ENCODE assay signal across 23 cellular contexts in genomic region chr5:6544561-6544935, GRCh38.
DNase-seq lines count a peak whose midpoint lies in the region; ATAC-seq and TF ChIP-seq lines count a peak whose summit lies in the region.
"Had no signal": no experiment of that assay in that cellular context is flagged by ENCODE, and none has a peak within 500 bp of the region (broad histone marks: within the 10 kb centered on the region; RNA-seq: fewer than 3 reads in every experiment).

No MANE protein-coding gene starts in this region.

- peaks cover 38 to 61% of the 10 kb centered on the region in 2 donors for H3K4me1 ChIP-seq in gastrocnemius medialis
- no peaks in the 10 kb centered on the region for H3K4me1 ChIP-seq in osteoblast (ENCODE audit: insufficient read depth, low read length)
- H3K4me1 ChIP-seq: BLaER1 treated with 17β-estradiol and CSF1 and Interleukin-3, amounts not matched to agents 10 nM and 100 nM; Caco-2 had no signal

- no peaks in the 10 kb centered on the region for H3K27me3 Mint-ChIP-seq in activated B cell treated with CpG ODN at 0.5 μM for 24 hours

- POLR2A ChIA-PET in activated B cell treated with CpG ODN at 0.5 μM for 24 hours (lab: Charles Lee): no interaction called here

- in situ Hi-C loops in gastrocnemius medialis (cut with MboI; ENCODE audit: low sequenced_read_pairs in 4 of 4): loop anchor here in 1 of 4 donors (10.0 kb wide), 1 partner anchor 90 kb away; no protein-coding TSS in a partner anchor

- H3K36me3 ChIP-seq in gastrocnemius medialis (no peaks in the 10 kb centered on the region), osteoblast (ENCODE audit: insufficient read depth, low read length) (no peaks in the 10 kb centered on the region)
- H3K36me3 ChIP-seq: BLaER1 treated with 17β-estradiol and CSF1 and Interleukin-3, amounts not matched to agents 10 nM and 100 nM had no signal

- DNase-seq in GM04503 (ENCODE audit: low read depth) (peak; percentile 4), activated B cell treated with CpG ODN at 0.5 μM for 24 hours (no peak), islet precursor cell (peak; percentile 12), gastrocnemius medialis (no peak), posterior cingulate gyrus (no peak), osteoblast (ENCODE audit: insufficient read length, low spot score, missing footprints) (no peak), NCI-H187 (lab: John Stamatoyannopoulos, UW) (no peak)
- DNase-seq: Caco-2; CD4-positive, alpha-beta memory T cell; DMS 273 treated with DMSO at 0.1 percent for 48 hours; DMS79 treated with DMSO at 0.1 percent for 48 hours; GOT3; HCEC 1CT; KBM-7; MM.1S; NCI-H1092; NCI-H1436; NCI-H1930; NCI-H2227 treated with DMSO at 0.1 percent for 48 hours; NCI-H510A; SIG-M5 had no signal

- TF ChIP-seq POLR2A in gastrocnemius medialis (IDR thresholded peaks at IDR 0.05): no peak

- H3K27me3 ChIP-seq in gastrocnemius medialis: no peaks in the 10 kb centered on the region
- no peaks in the 10 kb centered on the region for H3K27me3 ChIP-seq in osteoblast (ENCODE audit: insufficient read depth, low read length)
- H3K27me3 ChIP-seq: BLaER1 treated with 17β-estradiol and CSF1 and Interleukin-3, amounts not matched to agents 10 nM and 100 nM had no signal

- no peaks in the 10 kb centered on the region for H3K36me3 Mint-ChIP-seq in activated B cell treated with CpG ODN at 0.5 μM for 24 hours (ENCODE audit: low read depth)
- H3K36me3 Mint-ChIP-seq: CD4-positive, alpha-beta memory T cell had no signal

- H3K4me3 Mint-ChIP-seq in activated B cell treated with CpG ODN at 0.5 μM for 24 hours: no peak overlapping the region
- H3K4me3 Mint-ChIP-seq: CD4-positive, alpha-beta memory T cell had no signal

- H3K79me2 ChIP-seq in osteoblast (ENCODE audit: insufficient read depth, low read length): no peaks in the 10 kb centered on the region

- ATAC-seq in activated B cell treated with CpG ODN at 0.5 μM for 24 hours (ENCODE audit: low read depth): no peak
- ATAC-seq in gastrocnemius medialis: no peak
- ATAC-seq: Panc1 had no signal

- TF ChIP-seq CTCF in activated B cell treated with CpG ODN at 0.5 μM for 24 hours (IDR thresholded peaks at IDR 0.05) (no peak), gastrocnemius medialis (IDR thresholded peaks at IDR 0.05 in 4 of 5, conservative IDR thresholded peaks at IDR 0.05 in 1 of 5) (no peak), osteoblast (IDR thresholded peaks at IDR 0.05; ENCODE audit: extremely low read depth, low read depth, low read length) (no peak)

- CTCF ChIA-PET in activated B cell treated with CpG ODN at 0.5 μM for 24 hours (lab: Charles Lee): no interaction called here

- no peak overlapping the region for H3K4me3 ChIP-seq in gastrocnemius medialis
- H3K4me3 ChIP-seq in osteoblast (ENCODE audit: insufficient read depth, low read length): no peak overlapping the region
- H3K4me3 ChIP-seq: BLaER1 treated with 17β-estradiol and CSF1 and Interleukin-3, amounts not matched to agents 10 nM and 100 nM had no signal

- no peaks in the 10 kb centered on the region for H3K9me3 ChIP-seq in gastrocnemius medialis
- no peaks in the 10 kb centered on the region for H3K9me3 ChIP-seq in osteoblast (ENCODE audit: low read depth, low read length)
- H3K9me3 ChIP-seq: BLaER1 treated with 17β-estradiol and CSF1 and Interleukin-3, amounts not matched to agents 10 nM and 100 nM; Caco-2 had no signal

- H3K4me2 ChIP-seq in osteoblast (ENCODE audit: insufficient read depth, low read length): no peak overlapping the region
- H3K4me2 ChIP-seq: BLaER1 treated with 17β-estradiol and CSF1 and Interleukin-3, amounts not matched to agents 10 nM and 100 nM had no signal

- no peaks in the 10 kb centered on the region for H3K4me1 Mint-ChIP-seq in activated B cell treated with CpG ODN at 0.5 μM for 24 hours

- intact Hi-C loops in activated B cell treated with CpG ODN at 0.5 μM for 24 hours (cut with micrococcal nuclease): no loop called here
- intact Hi-C loops in gastrocnemius medialis (cut with DNase I; ENCODE audit: low total_unique reads): loop anchor here (10.0 kb wide), 1 partner anchor 850 kb away; the partner anchor contains the start of gene ADCY2
- intact Hi-C loops in posterior cingulate gyrus (cut with DNase I): no loop called here

- H3K9me3 Mint-ChIP-seq in activated B cell treated with CpG ODN at 0.5 μM for 24 hours: peaks cover 3% of the 10 kb centered on the region

- no peak overlapping the region for H2AFZ ChIP-seq in osteoblast (ENCODE audit: low read length)

- H4K20me1 ChIP-seq in osteoblast (ENCODE audit: insufficient read depth, low read length): no peaks in the 10 kb centered on the region
- H4K20me1 ChIP-seq: BLaER1 treated with 17β-estradiol and CSF1 and Interleukin-3, amounts not matched to agents 10 nM and 100 nM had no signal

- peak overlapping the region in 3 of 4 donors; percentile 80 to 88 (median 82) for H3K27ac ChIP-seq in gastrocnemius medialis
- no peak overlapping the region for H3K27ac ChIP-seq in osteoblast (ENCODE audit: low read depth, low read length)
- H3K27ac ChIP-seq: BLaER1 treated with 17β-estradiol and CSF1 and Interleukin-3, amounts not matched to agents 10 nM and 100 nM had no signal

- H3K27ac Mint-ChIP-seq in activated B cell treated with CpG ODN at 0.5 μM for 24 hours: peak overlapping the region; percentile 3

Comparison
In these comparisons a context has a peak if more than half of its experiments do, and no peak if none do; other contexts are left out.
1. DNase-seq: peak in GM04503 (single experiment) and islet precursor cell (single experiment); none in activated B cell treated with CpG ODN at 0.5 μM for 24 hours (single experiment), gastrocnemius medialis (0 of 2), posterior cingulate gyrus (0 of 10), osteoblast (single experiment) and NCI-H187 (0 of 2).